ENCODE assay signal across 8 cellular contexts in genomic region chr7:35037526-35038339, GRCh38.
DNase-seq lines count a peak whose midpoint lies in the region; ATAC-seq lines count a peak whose summit lies in the region.

No MANE protein-coding gene starts in this region.

- DNase-seq in AG20443 (ENCODE audit: low spot score) (peak; percentile 98), NCI-H345 (lab: John Stamatoyannopoulos, UW) (peak; percentile 95), cerebellar nuclear complex (lab: John Stamatoyannopoulos, UW) (peak; percentile 33 to 41), kidney glomerular epithelial cell (lab: John Stamatoyannopoulos, UW) (peak; percentile 88)
- DNase-seq in stimulated activated CD4-positive, alpha-beta T cell treated with anti-CD3 and anti-CD28 coated beads, Interleukin-15, amount 100 ng/mL, for 48 hours (ENCODE audit: low read depth in 2 of 2) = peak; percentile 76 to 87

- ATAC-seq in GM19025 (IDR thresholded peaks at IDR 0.05; ENCODE audit: low read depth, unreplicated experiment) (peak; percentile 82), HG03280 (IDR thresholded peaks at IDR 0.05; ENCODE audit: unreplicated experiment) (peak; percentile 87)
- ATAC-seq in activated CD4-positive, CD25-positive, alpha-beta regulatory T cell treated with anti-CD3 and anti-CD28 coated beads, Interleukin-2, amount 50 U/mL, for 24 hours = peak; percentile 79 to 83

Comparison
In these comparisons a context has a peak if more than half of its experiments do, and no peak if none do; other contexts are left out.
1. Peak in every context shown above with its lines: DNase-seq and ATAC-seq.
2. DNase-seq: peak in every context shown above with its lines; median percentile 98 in AG20443; 95 in NCI-H345; 88 in kidney glomerular epithelial cell; 82 in stimulated activated CD4-positive, alpha-beta T cell treated with anti-CD3 and anti-CD28 coated beads, Interleukin-15, amount 100 ng/mL, for 48 hours; 37 in cerebellar nuclear complex.